In genomic region chr6:134098276-134098675, GRCh38 we compare ENCODE assay signal across 18 cellular contexts. TPM values are rescaled to one million over a fixed set of nuclear protein-coding genes. Genes with fewer than 3 reads are reported as not detected.
DNase-seq lines count a peak whose midpoint lies in the region; ATAC-seq and TF ChIP-seq lines count a peak whose summit lies in the region.
"Had no signal": no experiment of that assay in that cellular context is flagged by ENCODE, and none has a peak within 500 bp of the region (broad histone marks: within the 10 kb centered on the region; RNA-seq: fewer than 3 reads in every experiment).

No MANE protein-coding gene starts in this region.

- no peak overlapping the region for H3K4me3 ChIP-seq in GM23338
- H3K4me3 ChIP-seq: BLaER1, GM12878 had no signal

- H3K4me1 ChIP-seq in GM23338 (ENCODE audit: insufficient read depth) = no peaks in the 10 kb centered on the region
- H3K4me1 ChIP-seq: BLaER1 had no signal

- no peak overlapping the region for H3K4me2 ChIP-seq in GM23338
- H3K4me2 ChIP-seq: BLaER1 had no signal

- H3K9me2 ChIP-seq in GM23338 (ENCODE audit: insufficient read depth) = no peaks in the 10 kb centered on the region

- H3K4me1 Mint-ChIP-seq in GM23338 (no peaks in the 10 kb centered on the region; the same call in 2 of the 3 replicates), mesothelial cell of epicardium (peaks cover 3% of the 10 kb centered on the region)
- H3K4me1 Mint-ChIP-seq: CD4-positive, CD25-positive, alpha-beta regulatory T cell had no signal

- H3K79me2 ChIP-seq in GM23338 (replicated peaks; ENCODE audit: insufficient read depth) = no peaks in the 10 kb centered on the region

- ATAC-seq in GM23338 = no peak
- ATAC-seq in SK-N-SH treated with all-trans-retinoic acid at 6 μM for 48 hours = peak; percentile 58; the same call in 2 of the 3 replicates
- ATAC-seq in HG03571 (IDR thresholded peaks at IDR 0.05; ENCODE audit: unreplicated experiment) = no peak
- ATAC-seq: CD8-positive, alpha-beta T cell; GM12878 had no signal

- H3F3A ChIP-seq in GM23338 (replicated peaks; ENCODE audit: low read depth) = no peaks in the 10 kb centered on the region

- H3K27me3 Mint-ChIP-seq in GM23338 (ENCODE audit: insufficient read depth, low read depth, poor library complexity) (peaks cover 1% of the 10 kb centered on the region), mesothelial cell of epicardium (ENCODE audit: low read depth) (no peaks in the 10 kb centered on the region)

- no peaks in the 10 kb centered on the region for H3K36me3 ChIP-seq in GM23338 (ENCODE audit: insufficient read depth)
- H3K36me3 ChIP-seq: BLaER1 had no signal

- TF ChIP-seq CTCF in GM23338 (conservative IDR thresholded peaks at IDR 0.05; ENCODE audit: low read depth in 2 of 2) (no peak), mesothelial cell of epicardium (IDR thresholded peaks at IDR 0.05; ENCODE audit: unreplicated experiment) (no peak)

- H3K27ac ChIP-seq in GM23338 (ENCODE audit: low read depth) = no peak overlapping the region
- H3K27ac ChIP-seq: BLaER1, C4-2B had no signal

- H3K27ac Mint-ChIP-seq in GM23338 (no peak overlapping the region), mesothelial cell of epicardium (no peak overlapping the region)
- H3K27ac Mint-ChIP-seq: B cell; CD4-positive, CD25-positive, alpha-beta regulatory T cell; CD8-positive, alpha-beta T cell had no signal

- no peak for DNase-seq in GM23338 (ENCODE audit: low spot score)
- peak; percentile 10 for DNase-seq in fibroblast of gingiva (ENCODE audit: low read depth)
- no peak for DNase-seq in mesothelial cell of epicardium (ENCODE audit: low spot score in 2 of 2, unreplicated experiment in 2 of 2)
- no peak for DNase-seq in kidney glomerular epithelial cell (lab: John Stamatoyannopoulos, UW)
- DNase-seq: CD4-positive, CD25-positive, alpha-beta regulatory T cell; CD8-positive, alpha-beta T cell; DMS 273 treated with DMSO at 0.1 percent for 48 hours; DMS79; EL; GDM1; H7; HCEC 1CT had no signal

- no peaks in the 10 kb centered on the region for H3K27me3 ChIP-seq in GM23338 (ENCODE audit: insufficient read depth)
- H3K27me3 ChIP-seq: BLaER1 had no signal

- peak overlapping the region; percentile 43; the same call in 1 of the 2 replicates for H2AFZ ChIP-seq in GM23338

- no peaks in the 10 kb centered on the region for H3K9me3 Mint-ChIP-seq in GM23338
- H3K9me3 Mint-ChIP-seq in mesothelial cell of epicardium = peaks cover 9% of the 10 kb centered on the region
- H3K9me3 Mint-ChIP-seq: CD8-positive, alpha-beta T cell had no signal

- no peaks in the 10 kb centered on the region for H4K20me1 ChIP-seq in GM23338 (replicated peaks; ENCODE audit: insufficient read depth)
- H4K20me1 ChIP-seq: BLaER1 had no signal

- H3K36me3 Mint-ChIP-seq in GM23338 (ENCODE audit: low read depth) (no peaks in the 10 kb centered on the region), mesothelial cell of epicardium (no peaks in the 10 kb centered on the region)
- H3K36me3 Mint-ChIP-seq: CD4-positive, CD25-positive, alpha-beta regulatory T cell; CD8-positive, alpha-beta T cell had no signal

- H3K4me3 Mint-ChIP-seq in GM23338 (no peak overlapping the region), mesothelial cell of epicardium (no peak overlapping the region)
- H3K4me3 Mint-ChIP-seq: B cell; CD4-positive, CD25-positive, alpha-beta regulatory T cell; CD8-positive, alpha-beta T cell had no signal

TF ChIP-seq in GM23338, 12 proteins besides CTCF, POLR2A, EP300 and RAD21 (continues in another document):
- no peak for TF ChIP-seq ETS1 (IDR thresholded peaks at IDR 0.05)
- TF ChIP-seq EZH2 (IDR thresholded peaks at IDR 0.05; ENCODE audit: low read depth, unreplicated experiment) = no peak
- no peak for TF ChIP-seq ZNF331 (CRISPR knock-in tag; IDR thresholded peaks at IDR 0.05; ENCODE audit: low read depth)
- TF ChIP-seq JUNB (IDR thresholded peaks at IDR 0.05; ENCODE audit: unreplicated experiment) = no peak

TF ChIP-seq in SK-N-SH treated with all-trans-retinoic acid at 6 μM for 48 hours, 23 proteins besides CTCF, POLR2A, EP300 and RAD21:
- TF ChIP-seq TOX (CRISPR knock-in tag; IDR thresholded peaks at IDR 0.05; ENCODE audit: borderline replicate concordance) (no peak), TSHZ2 (CRISPR knock-in tag; IDR thresholded peaks at IDR 0.05) (peak; percentile 32; the same call in 1 of the 2 replicates), CSDC2 (CRISPR knock-in tag; IDR thresholded peaks at IDR 0.05) (no peak), ESRRG (CRISPR knock-in tag; IDR thresholded peaks at IDR 0.05) (no peak), POU6F1 (CRISPR knock-in tag; IDR thresholded peaks at IDR 0.05; ENCODE audit: borderline replicate concordance, low read depth) (no peak), PPARA (CRISPR knock-in tag; IDR thresholded peaks at IDR 0.05; ENCODE audit: borderline replicate concordance) (no peak), RARB (CRISPR knock-in tag; IDR thresholded peaks at IDR 0.05) (no peak), ARNTL (CRISPR knock-in tag; IDR thresholded peaks at IDR 0.05; ENCODE audit: borderline replicate concordance, low read depth) (no peak), TCF4 (CRISPR knock-in tag; IDR thresholded peaks at IDR 0.05; ENCODE audit: borderline replicate concordance) (peak; percentile 94), ZFP3 (CRISPR knock-in tag; IDR thresholded peaks at IDR 0.05) (no peak), BACH2 (CRISPR knock-in tag; IDR thresholded peaks at IDR 0.05; ENCODE audit: borderline replicate concordance) (no peak), ZNF70 (CRISPR knock-in tag; IDR thresholded peaks at IDR 0.05) (0 out of 2 replicates have a peak, but pooled peaks have one; percentile 25), ZFP30 (CRISPR knock-in tag; IDR thresholded peaks at IDR 0.05) (no peak), ZNF565 (CRISPR knock-in tag; conservative IDR thresholded peaks at IDR 0.05; ENCODE audit: low read depth) (no peak)

RNA-seq across cellular contexts. Expression of gene SLC2A12, which starts 45.9 kb away (rescaled TPM):
- total RNA-seq in GM23338 (2014; rRNA removed; shearing (Covaris generic)) = 4.8 and 4.9 TPM in 2 replicates
- 2.8 and 2.9 TPM in 2 replicates for polyA plus RNA-seq in GM23338 (2016; fragmentation: Nextera tagmentation; extraction: Ambion mirVana)
- total RNA-seq in mesothelial cell of epicardium = 7.8 to 8.7 TPM (median 8.1 TPM) in 3 replicates
- total RNA-seq: CD4-positive, CD25-positive, alpha-beta regulatory T cell; CD8-positive, alpha-beta T cell had no signal
